In the genomic region with DNA sequence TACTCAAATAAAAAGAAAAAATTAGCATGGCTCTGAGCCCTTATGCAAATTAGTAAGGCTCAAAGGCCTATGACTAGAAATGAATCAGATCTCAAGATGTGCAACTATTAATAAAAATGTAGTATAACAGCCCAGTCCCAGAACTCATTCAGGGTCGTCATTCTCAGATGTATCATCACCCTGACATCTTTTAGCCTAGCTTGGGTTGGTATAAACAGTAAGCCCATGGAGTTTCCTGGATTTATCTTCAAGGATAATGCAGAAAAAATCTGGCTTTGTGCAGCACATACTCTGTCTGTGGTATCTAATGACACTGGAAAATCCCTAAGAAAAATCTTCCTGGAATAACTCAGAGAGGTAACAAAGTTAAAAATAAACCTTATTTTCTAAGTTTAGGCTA, we compare ENCODE assay signal across 12 cellular contexts.
"Had no signal": no experiment of that assay in that cellular context is flagged by ENCODE, and none has a peak within 500 bp of the region (broad histone marks: within the 10 kb centered on the region; RNA-seq: fewer than 3 reads in every experiment).

No MANE protein-coding gene starts in this region.

- H3K9me3 ChIP-seq: right lobe of liver, spleen had no signal

- H3K36me3 ChIP-seq: right lobe of liver, spleen had no signal

- H3K27ac ChIP-seq: right lobe of liver, spleen had no signal

- ATAC-seq: stimulated activated naive CD8-positive, alpha-beta T cell treated with anti-CD3 and anti-CD28 coated beads, Interleukin-15, amount 100 ng/mL, for 72 hours had no signal

- H3K4me1 ChIP-seq: right lobe of liver, spleen had no signal

- FAIRE-seq: colon, kidney had no signal

- H3K27me3 ChIP-seq: right lobe of liver, spleen had no signal

- DNase-seq: activated CD4-positive, alpha-beta T cell treated with anti-CD3 and anti-CD28 coated beads, Interleukin-2, amount 50 U/mL, for 4 hours; activated CD4-positive, CD25-positive, alpha-beta regulatory T cell treated with anti-CD3 and anti-CD28 coated beads, Interleukin-2, amount 50 U/mL, for 72 hours; activated naive CD4-positive, alpha-beta T cell; activated T-cell treated with anti-CD3 and anti-CD28 coated beads for 4 hours; aorta; erythroblast; hippocampal formation; kidney; right lobe of liver; spleen; stimulated activated naive CD8-positive, alpha-beta T cell treated with anti-CD3 and anti-CD28 coated beads, Interleukin-15, amount 100 ng/mL, for 72 hours had no signal

- H3K4me3 ChIP-seq: right lobe of liver, spleen had no signal
